21 cellular contexts compared by ENCODE assay signal in genomic region chr13:32214073-32214472, GRCh38.
"Had no signal": no experiment of that assay in that cellular context is flagged by ENCODE, and none has a peak within 500 bp of the region (broad histone marks: within the 10 kb centered on the region; RNA-seq: fewer than 3 reads in every experiment).

No MANE protein-coding gene starts in this region.

- H3K27ac ChIP-seq: neutrophil, psoas muscle, right lobe of liver, testis, tibial nerve, upper lobe of right lung had no signal

- FAIRE-seq: colon, frontal cortex had no signal

- H3K4me3 Mint-ChIP-seq: naive thymus-derived CD8-positive, alpha-beta T cell; stimulated activated naive B cell treated with anti-CD40 and anti-IgM and Interleukin-4, amounts not matched to agents 10 μg/mL and 1 μg/mL and 100 μg/mL, for 72 hours; stimulated activated naive CD8-positive, alpha-beta T cell treated with anti-CD3 and anti-CD28 coated beads, Interleukin-15, amount 100 ng/mL, for 72 hours had no signal

- ATAC-seq: heart left ventricle; left colon; left ventricle myocardium superior; naive thymus-derived CD8-positive, alpha-beta T cell; psoas muscle; right lobe of liver; stimulated activated naive B cell treated with anti-CD40 and anti-IgM and Interleukin-4, amounts not matched to agents 10 μg/mL and 1 μg/mL and 100 μg/mL, for 72 hours; stimulated activated naive CD8-positive, alpha-beta T cell treated with anti-CD3 and anti-CD28 coated beads, Interleukin-15, amount 100 ng/mL, for 72 hours; upper lobe of right lung had no signal

- H3K4me3 ChIP-seq: heart left ventricle, lung, psoas muscle, right lobe of liver, testis, tibial nerve, upper lobe of right lung had no signal

- H3K9me3 Mint-ChIP-seq: naive thymus-derived CD8-positive, alpha-beta T cell; stimulated activated naive B cell treated with anti-CD40 and anti-IgM and Interleukin-4, amounts not matched to agents 10 μg/mL and 1 μg/mL and 100 μg/mL, for 72 hours; stimulated activated naive CD8-positive, alpha-beta T cell treated with anti-CD3 and anti-CD28 coated beads, Interleukin-15, amount 100 ng/mL, for 72 hours had no signal

- H3K9me3 ChIP-seq: heart left ventricle, psoas muscle, right lobe of liver, testis, tibial nerve, upper lobe of right lung had no signal

- H3K27ac Mint-ChIP-seq: naive thymus-derived CD8-positive, alpha-beta T cell had no signal

- DNase-seq: dermis blood vessel endothelial cell; heart left ventricle; hippocampal formation; left colon; left ventricle myocardium superior; mesenchymal stem cell; naive thymus-derived CD8-positive, alpha-beta T cell; psoas muscle; retina; right lobe of liver; stimulated activated CD4-positive, alpha-beta T cell treated with anti-CD3 and anti-CD28 coated beads, Interleukin-2, amount 100 ng/mL, for 24 hours; stimulated activated CD4-positive, alpha-beta T cell treated with anti-CD3 and anti-CD28 coated beads, Interleukin-4, amount 100 ng/mL, for 4 hours; stimulated activated naive B cell treated with anti-CD40 and anti-IgM and Interleukin-4, amounts not matched to agents 10 μg/mL and 1 μg/mL and 100 μg/mL, for 72 hours; stimulated activated naive CD8-positive, alpha-beta T cell treated with anti-CD3 and anti-CD28 coated beads, Interleukin-15, amount 100 ng/mL, for 72 hours; testis; upper lobe of right lung had no signal

- H3K4me1 Mint-ChIP-seq: naive thymus-derived CD8-positive, alpha-beta T cell; stimulated activated naive B cell treated with anti-CD40 and anti-IgM and Interleukin-4, amounts not matched to agents 10 μg/mL and 1 μg/mL and 100 μg/mL, for 72 hours; stimulated activated naive CD8-positive, alpha-beta T cell treated with anti-CD3 and anti-CD28 coated beads, Interleukin-15, amount 100 ng/mL, for 72 hours had no signal

- H3K4me1 ChIP-seq: psoas muscle, right lobe of liver, testis, tibial nerve, upper lobe of right lung had no signal

- H3K27me3 Mint-ChIP-seq: stimulated activated naive B cell treated with anti-CD40 and anti-IgM and Interleukin-4, amounts not matched to agents 10 μg/mL and 1 μg/mL and 100 μg/mL, for 72 hours; stimulated activated naive CD8-positive, alpha-beta T cell treated with anti-CD3 and anti-CD28 coated beads, Interleukin-15, amount 100 ng/mL, for 72 hours had no signal

- H3K27me3 ChIP-seq: heart left ventricle, neutrophil, right lobe of liver, testis, tibial nerve, upper lobe of right lung had no signal
